In the genomic region with DNA sequence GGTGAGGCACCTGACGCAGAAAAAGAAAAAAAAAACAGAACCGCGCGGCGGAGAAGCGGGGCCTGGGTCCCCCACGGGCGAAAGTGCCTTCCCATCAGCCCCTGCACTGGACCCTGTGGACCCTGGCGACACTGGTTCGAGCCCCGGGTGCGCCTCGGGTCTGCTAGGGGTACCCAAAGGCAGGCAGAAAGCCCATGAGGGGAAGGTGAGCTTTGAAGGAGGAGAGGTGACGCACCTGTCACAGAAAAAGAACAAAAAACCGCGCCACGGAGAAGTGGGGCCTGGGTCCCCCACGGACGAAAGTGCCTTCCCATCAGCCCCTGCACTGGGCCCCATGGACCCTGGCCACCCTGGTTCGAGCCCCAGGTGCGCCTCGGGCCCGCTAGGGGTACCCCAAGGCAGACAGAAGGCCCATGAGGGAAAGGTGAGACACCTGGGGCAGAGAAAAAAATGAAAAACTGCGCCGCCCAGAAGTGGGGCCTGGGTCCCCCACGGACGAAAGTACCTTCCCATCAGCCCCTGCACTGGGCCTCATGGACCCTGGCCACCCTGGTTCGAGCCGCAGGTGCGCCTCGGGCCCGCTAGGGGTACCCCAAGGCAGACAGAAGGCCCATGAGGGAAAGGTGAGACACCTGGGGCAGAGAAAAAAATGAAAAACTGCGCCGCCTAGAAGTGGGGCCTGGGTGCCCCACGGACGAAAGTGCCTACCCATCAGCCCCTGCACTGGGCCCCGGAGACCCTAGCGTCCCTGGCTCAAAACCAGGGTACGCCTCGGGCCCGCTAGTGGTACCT, we compare ENCODE assay signal across 35 cellular contexts.
"Had no signal": no experiment of that assay in that cellular context is flagged by ENCODE, and none has a peak within 500 bp of the region (broad histone marks: within the 10 kb centered on the region; RNA-seq: fewer than 3 reads in every experiment).

No MANE protein-coding gene starts in this region.

- DNase-seq: activated B cell treated with CpG ODN at 0.5 μM for 24 hours; activated CD4-positive, alpha-beta memory T cell treated with anti-CD3 and anti-CD28 coated beads for 36 hours; activated CD4-positive, alpha-beta T cell treated with anti-CD3 and anti-CD28 coated beads for 4 hours; activated CD4-positive, alpha-beta T cell treated with anti-CD3 and anti-CD28 coated beads, Interleukin-2, amount 10 ng/mL, durations not matched to agents 24 days and 14 days; activated CD4-positive, alpha-beta T cell treated with anti-CD3 and anti-CD28 coated beads, Interleukin-2, amount 50 U/mL, for 1 hour; activated CD4-positive, alpha-beta T cell treated with anti-CD3 and anti-CD28 coated beads, Interleukin-2, amount 50 U/mL, for 4 hours; activated CD4-positive, CD25-positive, alpha-beta regulatory T cell treated with anti-CD3 and anti-CD28 coated beads, Interleukin-2, amount 50 U/mL, for 72 hours; activated CD8-positive, alpha-beta memory T cell treated with anti-CD3 and anti-CD28 coated beads, Interleukin-2, amount 50 U/mL, for 4 hours; activated CD8-positive, alpha-beta T cell treated with anti-CD3 and anti-CD28 coated beads for 36 hours; activated effector memory CD4-positive, alpha-beta T cell treated with anti-CD3 and anti-CD28 coated beads, Interleukin-2, amount 50 U/mL, for 16 hours; activated gamma-delta T cell treated with Interleukin-2 at 50 U/mL for 16 hours; activated naive CD4-positive, alpha-beta T cell; activated naive CD4-positive, alpha-beta T cell treated with anti-CD3 and anti-CD28 coated beads for 36 hours; activated naive CD4-positive, alpha-beta T cell treated with anti-CD3 and anti-CD28 coated beads, Interleukin-2, amount 50 U/mL, for 16 hours; activated naive CD8-positive, alpha-beta T cell treated with anti-CD3 and anti-CD28 coated beads for 36 hours; activated T-cell treated with anti-CD3 and anti-CD28 coated beads for 4 hours; activated T-cell treated with anti-CD3 and anti-CD28 coated beads, Interleukin-2, amount 50 U/mL, for 1 hour; activated T-cell treated with anti-CD3 and anti-CD28 coated beads, Interleukin-2, amount 50 U/mL, for 4 hours; activated T-cell treated with anti-CD3 and anti-CD28 coated beads, Interleukin-2, amount 50 U/mL, for 72 hours; adrenal gland; amniotic stem cell; aorta; body of pancreas; brain microvascular endothelial cell; central memory CD4-positive, alpha-beta T cell; T-helper 1 cell; T-helper 2 cell; T-helper 9 cell had no signal

- H3K9me3 ChIP-seq: adrenal gland, body of pancreas had no signal

- H3K27me3 ChIP-seq: adrenal gland, body of pancreas, brain microvascular endothelial cell, breast epithelium had no signal

- H3K36me3 Mint-ChIP-seq: activated CD4-positive, alpha-beta memory T cell treated with anti-CD3 and anti-CD28 coated beads for 36 hours; activated naive CD8-positive, alpha-beta T cell treated with anti-CD3 and anti-CD28 coated beads for 36 hours had no signal

- H3K36me3 ChIP-seq: adrenal gland, brain microvascular endothelial cell, breast epithelium had no signal

- ATAC-seq: activated CD8-positive, alpha-beta T cell treated with anti-CD3 and anti-CD28 coated beads for 36 hours; activated naive CD4-positive, alpha-beta T cell treated with anti-CD3 and anti-CD28 coated beads, Interleukin-2, amount 50 U/mL, for 72 hours; activated T-cell treated with anti-CD3 and anti-CD28 coated beads, Interleukin-2, amount 50 U/mL, for 4 hours; activated T-cell treated with anti-CD3 and anti-CD28 coated beads, Interleukin-2, amount 50 U/mL, for 72 hours; activated T-helper 17 cell treated with anti-CD3 and anti-CD28 coated beads, Interleukin-2, amount 50 U/mL, for 72 hours; body of pancreas had no signal

- H3K4me3 Mint-ChIP-seq: activated B cell treated with CpG ODN at 0.5 μM for 24 hours; activated CD4-positive, alpha-beta memory T cell treated with anti-CD3 and anti-CD28 coated beads for 36 hours; activated CD4-positive, alpha-beta T cell treated with anti-CD3 and anti-CD28 coated beads, Interleukin-2, amount 10 ng/mL, durations not matched to agents 24 days and 14 days; activated CD8-positive, alpha-beta T cell treated with anti-CD3 and anti-CD28 coated beads for 36 hours; activated naive CD4-positive, alpha-beta T cell treated with anti-CD3 and anti-CD28 coated beads for 36 hours; activated naive CD8-positive, alpha-beta T cell treated with anti-CD3 and anti-CD28 coated beads for 36 hours; activated T-cell treated with anti-CD3 and anti-CD28 coated beads, Interleukin-2, amount 50 U/mL, for 4 hours; activated T-cell treated with anti-CD3 and anti-CD28 coated beads, Interleukin-2, amount 50 U/mL, for 72 hours; activated T-helper 1 cell treated with anti-CD3 and anti-CD28 coated beads, Interleukin-12 subunit alpha, Interleukin-12 subunit beta, Interleukin-2, Interleukin-4 antibody, amounts not matched to agents 30 ng/mL and 10 ng/mL and 1 ng/mL, durations not matched to agents 14 hours and 24 hours and 36 hours; activated T-helper 17 cell treated with anti-CD3 and anti-CD28 coated beads, Interleukin-2, amount 50 U/mL, for 72 hours; T-helper 1 cell treated with Interleukin-12 subunit alpha and Interleukin-12 subunit beta and Interleukin-4 antibody, amounts not matched to agents 30 μg/mL and 1 μg/mL, for 36 hours; T-helper 2 cell treated with Interferon-gamma antibody and Interleukin-4, amounts not matched to agents 5 μg/mL and 100 μg/mL, for 36 hours had no signal

- H3K4me1 Mint-ChIP-seq: activated B cell treated with CpG ODN at 0.5 μM for 24 hours; activated CD4-positive, alpha-beta T cell treated with anti-CD3 and anti-CD28 coated beads, Interleukin-2, amount 10 ng/mL, durations not matched to agents 24 days and 14 days; activated naive CD8-positive, alpha-beta T cell treated with anti-CD3 and anti-CD28 coated beads for 36 hours; activated T-helper 17 cell treated with anti-CD3 and anti-CD28 coated beads, Interleukin-2, amount 50 U/mL, for 72 hours had no signal

- H3K27me3 Mint-ChIP-seq: activated B cell treated with CpG ODN at 0.5 μM for 24 hours; activated CD4-positive, alpha-beta memory T cell treated with anti-CD3 and anti-CD28 coated beads for 36 hours; activated CD8-positive, alpha-beta T cell treated with anti-CD3 and anti-CD28 coated beads for 36 hours; activated naive CD8-positive, alpha-beta T cell treated with anti-CD3 and anti-CD28 coated beads for 36 hours; activated T-helper 17 cell treated with anti-CD3 and anti-CD28 coated beads, Interleukin-2, amount 50 U/mL, for 72 hours had no signal

- H3K27ac ChIP-seq: adrenal gland, body of pancreas, brain microvascular endothelial cell, breast epithelium, VCaP had no signal

- H3K9me3 Mint-ChIP-seq: activated B cell treated with CpG ODN at 0.5 μM for 24 hours; activated CD4-positive, alpha-beta memory T cell treated with anti-CD3 and anti-CD28 coated beads for 36 hours; activated CD4-positive, alpha-beta T cell treated with anti-CD3 and anti-CD28 coated beads, Interleukin-2, amount 10 ng/mL, durations not matched to agents 24 days and 14 days; activated naive CD4-positive, alpha-beta T cell treated with anti-CD3 and anti-CD28 coated beads, Interleukin-2, amount 50 U/mL, for 72 hours; activated naive CD8-positive, alpha-beta T cell treated with anti-CD3 and anti-CD28 coated beads for 36 hours; activated T-cell treated with anti-CD3 and anti-CD28 coated beads, Interleukin-2, amount 50 U/mL, for 4 hours; activated T-cell treated with anti-CD3 and anti-CD28 coated beads, Interleukin-2, amount 50 U/mL, for 72 hours; activated T-helper 1 cell treated with anti-CD3 and anti-CD28 coated beads, Interleukin-12 subunit alpha, Interleukin-12 subunit beta, Interleukin-2, Interleukin-4 antibody, amounts not matched to agents 30 ng/mL and 10 ng/mL and 1 ng/mL, durations not matched to agents 14 hours and 24 hours and 36 hours; activated T-helper 17 cell treated with anti-CD3 and anti-CD28 coated beads, Interleukin-2, amount 50 U/mL, for 72 hours; T-helper 1 cell treated with Interleukin-12 subunit alpha and Interleukin-12 subunit beta and Interleukin-4 antibody, amounts not matched to agents 30 μg/mL and 1 μg/mL, for 36 hours had no signal

- H3K27ac Mint-ChIP-seq: activated B cell treated with CpG ODN at 0.5 μM for 24 hours; activated CD4-positive, alpha-beta memory T cell treated with anti-CD3 and anti-CD28 coated beads for 36 hours; activated CD4-positive, alpha-beta T cell treated with anti-CD3 and anti-CD28 coated beads, Interleukin-2, amount 10 ng/mL, durations not matched to agents 24 days and 14 days; activated CD8-positive, alpha-beta T cell treated with anti-CD3 and anti-CD28 coated beads for 36 hours; activated naive CD4-positive, alpha-beta T cell treated with anti-CD3 and anti-CD28 coated beads for 36 hours; activated naive CD4-positive, alpha-beta T cell treated with anti-CD3 and anti-CD28 coated beads, Interleukin-2, amount 50 U/mL, for 72 hours; activated naive CD8-positive, alpha-beta T cell treated with anti-CD3 and anti-CD28 coated beads for 36 hours; activated T-cell treated with anti-CD3 and anti-CD28 coated beads, Interleukin-2, amount 50 U/mL, for 72 hours; activated T-helper 1 cell treated with anti-CD3 and anti-CD28 coated beads, Interleukin-12 subunit alpha, Interleukin-12 subunit beta, Interleukin-2, Interleukin-4 antibody, amounts not matched to agents 30 ng/mL and 10 ng/mL and 1 ng/mL, durations not matched to agents 14 hours and 24 hours and 36 hours; activated T-helper 17 cell treated with anti-CD3 and anti-CD28 coated beads, Interleukin-2, amount 50 U/mL, for 72 hours; T-helper 1 cell treated with Interleukin-12 subunit alpha and Interleukin-12 subunit beta and Interleukin-4 antibody, amounts not matched to agents 30 μg/mL and 1 μg/mL, for 36 hours; T-helper 2 cell treated with Interferon-gamma antibody and Interleukin-4, amounts not matched to agents 5 μg/mL and 100 μg/mL, for 36 hours had no signal

- H3K4me1 ChIP-seq: adrenal gland, body of pancreas, breast epithelium had no signal

- H3K4me3 ChIP-seq: adrenal gland, body of pancreas, breast epithelium had no signal
